Comparison of ENCODE assay signal across 21 cellular contexts in genomic region chr1:224057461-224058199, GRCh38. TPM values are rescaled to one million over a fixed set of nuclear protein-coding genes. Genes with fewer than 3 reads are reported as not detected.
DNase-seq lines count a peak whose midpoint lies in the region; ATAC-seq, FAIRE-seq and TF ChIP-seq lines count a peak whose summit lies in the region.
"Had no signal": no experiment of that assay in that cellular context is flagged by ENCODE, and none has a peak within 500 bp of the region (broad histone marks: within the 10 kb centered on the region; RNA-seq: fewer than 3 reads in every experiment).

No MANE protein-coding gene starts in this region.

- intact Hi-C loops in MCF 10A (cut with micrococcal nuclease): no loop called here
- intact Hi-C loops in breast epithelium (cut with DNase I; ENCODE audit: low total_unique reads): no loop called here
- intact Hi-C loops in endothelial cell of umbilical vein (cut with micrococcal nuclease): no loop called here

- no peak overlapping the region for H3K4me3 Mint-ChIP-seq in MCF 10A (ENCODE audit: unreplicated experiment)
- H3K4me3 Mint-ChIP-seq: CD8-positive, alpha-beta memory T cell; H9 had no signal

- H3K36me3 ChIP-seq in breast epithelium: no peaks in the 10 kb centered on the region
- H3K36me3 ChIP-seq in endothelial cell of umbilical vein (ENCODE audit: control insufficient read depth in 2 of 2, extremely low read depth in 1 of 2, insufficient read depth in 2 of 2, low read length in 2 of 2): no peaks in the 10 kb centered on the region
- no peaks in the 10 kb centered on the region for H3K36me3 ChIP-seq in SJCRH30
- H3K36me3 ChIP-seq: BLaER1 had no signal

- no peaks in the 10 kb centered on the region for H3K9me1 ChIP-seq in endothelial cell of umbilical vein (replicated peaks; ENCODE audit: control insufficient read depth, extremely low read depth, insufficient read depth, low read length)

- ATAC-seq in left lobe of liver: peak; percentile 22
- ATAC-seq in stimulated activated naive CD8-positive, alpha-beta T cell treated with anti-CD3 and anti-CD28 coated beads, Interleukin-15, Interleukin-2, amounts not matched to agents 100 U/mL and 50 U/mL, for 24 hours: no peak
- no peak for ATAC-seq in activated CD4-positive, CD25-positive, alpha-beta regulatory T cell treated with anti-CD3 and anti-CD28 coated beads, Interleukin-2, amount 50 U/mL, for 24 hours
- ATAC-seq: Right ventricle myocardium inferior had no signal

- H3K27ac Mint-ChIP-seq in MCF 10A (ENCODE audit: low read depth, unreplicated experiment): no peak overlapping the region
- H3K27ac Mint-ChIP-seq: H9 had no signal

- H3K4me1 ChIP-seq in breast epithelium (no peaks in the 10 kb centered on the region), endothelial cell of umbilical vein (ENCODE audit: control insufficient read depth, extremely low read depth, insufficient read depth, low read length) (peaks cover 36% of the 10 kb centered on the region), SJCRH30 (no peaks in the 10 kb centered on the region)

- POLR2A ChIA-PET in MCF 10A (lab: Yijun Ruan, JAX) (interaction anchor here (0.8 to 1.6 kb wide), 3 partner anchors 10 to 20 kb away, joined by 3 to 9 read pairs (median 5); no protein-coding TSS in a partner anchor), endothelial cell of umbilical vein (lab: Charles Lee) (no interaction called here)

- dilution Hi-C loops in endothelial cell of umbilical vein (cut with MboI; ENCODE audit: extremely low pct_ligation_motif_present, low sequenced_read_pairs): no loop called here

- no peak for FAIRE-seq in endothelial cell of umbilical vein (lab: Jason Lieb, UNC)
- FAIRE-seq: HTR-8/SVneo had no signal

- H3K36me3 Mint-ChIP-seq in MCF 10A (ENCODE audit: insufficient read depth, unreplicated experiment): no peaks in the 10 kb centered on the region
- H3K36me3 Mint-ChIP-seq: CD8-positive, alpha-beta memory T cell had no signal

- H3K27me3 Mint-ChIP-seq in MCF 10A (ENCODE audit: insufficient read depth, unreplicated experiment): no peaks in the 10 kb centered on the region

- H3K4me2 ChIP-seq in endothelial cell of umbilical vein (ENCODE audit: insufficient read depth, low read length): peak overlapping the region; percentile 9
- H3K4me2 ChIP-seq: BLaER1 had no signal

- no peak for TF ChIP-seq CTCF in MCF 10A (IDR thresholded peaks at IDR 0.05; ENCODE audit: unreplicated experiment)
- TF ChIP-seq CTCF in breast epithelium (IDR thresholded peaks at IDR 0.05): no peak
- TF ChIP-seq CTCF in endothelial cell of umbilical vein (IDR thresholded peaks at IDR 0.05; ENCODE audit: extremely low read depth in 1 of 2, insufficient read depth in 1 of 2, low read depth in 1 of 2, low read length in 2 of 2): no peak

- no peaks in the 10 kb centered on the region for H3K79me2 ChIP-seq in endothelial cell of umbilical vein (ENCODE audit: control insufficient read depth, insufficient read depth, low read length)

- no peaks in the 10 kb centered on the region for H4K20me1 ChIP-seq in endothelial cell of umbilical vein (replicated peaks; ENCODE audit: control insufficient read depth, extremely low read depth, insufficient read depth, low read length)
- H4K20me1 ChIP-seq: BLaER1 had no signal

- H3K27ac ChIP-seq in breast epithelium (no peak overlapping the region), endothelial cell of umbilical vein (ENCODE audit: insufficient read depth, low read depth, low read length) (peak overlapping the region; percentile 93), SJCRH30 (no peak overlapping the region)
- H3K27ac ChIP-seq: 22Rv1, BLaER1 had no signal

- BruUV-seq in MCF 10A (replicated peaks; lab: Mats Ljungman, UMichigan) (TSS peak; percentile 25), endothelial cell of umbilical vein (replicated peaks; lab: Mats Ljungman, UMichigan) (TSS peak; percentile 56)

- H3K9me3 ChIP-seq in breast epithelium: peaks cover 0 to 5% of the 10 kb centered on the region in 2 donors
- H3K9me3 ChIP-seq in endothelial cell of umbilical vein (replicated peaks; ENCODE audit: control insufficient read depth, insufficient read depth, low read length): peaks cover 2% of the 10 kb centered on the region
- H3K9me3 ChIP-seq in SJCRH30 (replicated peaks): 0 out of 2 replicates have a peak, but pooled peaks cover 3% of the 10 kb centered on the region
- H3K9me3 ChIP-seq: BLaER1 had no signal

- CTCF ChIA-PET in MCF 10A (lab: Yijun Ruan, JAX): interaction anchor here (0.6 to 1.6 kb wide), 2 partner anchors 8 to 445 kb away, joined by 4 to 10 read pairs; no protein-coding TSS in a partner anchor
- CTCF ChIA-PET in endothelial cell of umbilical vein (lab: Charles Lee): interaction anchor here (1.4 kb wide), 1 partner anchor 10 kb away, joined by 3 read pairs; no protein-coding TSS in a partner anchor

- H3K27me3 ChIP-seq in breast epithelium: no peaks in the 10 kb centered on the region
- no peaks in the 10 kb centered on the region for H3K27me3 ChIP-seq in endothelial cell of umbilical vein (ENCODE audit: control insufficient read depth in 2 of 2, insufficient read depth in 2 of 2, low read length in 2 of 2)
- peaks cover 4% of the 10 kb centered on the region for H3K27me3 ChIP-seq in SJCRH30
- H3K27me3 ChIP-seq: BLaER1 had no signal

- peaks cover 19% of the 10 kb centered on the region for H3K4me1 Mint-ChIP-seq in MCF 10A (ENCODE audit: insufficient read depth, unreplicated experiment)
- H3K4me1 Mint-ChIP-seq: CD8-positive, alpha-beta memory T cell had no signal

- no peak overlapping the region for H3K9ac ChIP-seq in endothelial cell of umbilical vein (replicated peaks; ENCODE audit: extremely low read depth, insufficient read depth, low read length)
- H3K9ac ChIP-seq: BLaER1 had no signal

- H3K9me3 Mint-ChIP-seq in MCF 10A (ENCODE audit: unreplicated experiment): no peaks in the 10 kb centered on the region
- H3K9me3 Mint-ChIP-seq: CD8-positive, alpha-beta memory T cell had no signal

- H3K4me3 ChIP-seq in breast epithelium: no peak overlapping the region
- no peak overlapping the region for H3K4me3 ChIP-seq in endothelial cell of umbilical vein (replicated peaks in 1 of 3; ENCODE audit: insufficient read depth in 1 of 3, low read depth in 1 of 3, low read length in 3 of 3)
- no peak overlapping the region for H3K4me3 ChIP-seq in SJCRH30
- H3K4me3 ChIP-seq: BLaER1 had no signal

- TF ChIP-seq POLR2A in breast epithelium (IDR thresholded peaks at IDR 0.05): no peak
- TF ChIP-seq POLR2A in endothelial cell of umbilical vein (IDR thresholded peaks at IDR 0.05; ENCODE audit: low read depth, low read length): no peak

- peak overlapping the region; percentile 28 for H2AFZ ChIP-seq in endothelial cell of umbilical vein (ENCODE audit: low read depth, low read length)

- DNase-seq in MCF 10A (ENCODE audit: unreplicated experiment) (peak; percentile 39), breast epithelium (ENCODE audit: low spot score in 2 of 2) (no peak), endothelial cell of umbilical vein (ENCODE audit: low read depth, low spot score) (no peak), left lobe of liver (ENCODE audit: low spot score) (no peak), HUDEP-2 (lab: John Stamatoyannopoulos, UW; ENCODE audit: unreplicated experiment in 76 of 76) (no peak), SJCRH30 (no peak)
- DNase-seq in stimulated activated naive CD8-positive, alpha-beta T cell treated with anti-CD3 and anti-CD28 coated beads, Interleukin-15, Interleukin-2, amounts not matched to agents 100 U/mL and 50 U/mL, for 24 hours: no peak
- DNase-seq: CD8-positive, alpha-beta memory T cell; DMS 273 treated with DMSO at 0.1 percent for 48 hours; H9; KG1; NCI-H1092 treated with DMSO at 0.1 percent for 48 hours; NCI-H1694 treated with DMSO at 0.1 percent for 48 hours; NCI-H345; NCI-H69; NK-92 treated with Interleukin-12 subunit alpha and Interleukin-12 subunit beta, amount 100 ng/mL, for 24 hours had no signal

TF ChIP-seq in endothelial cell of umbilical vein, 7 proteins besides CTCF, POLR2A, EP300 and RAD21:
- TF ChIP-seq MAX (IDR thresholded peaks at IDR 0.05; ENCODE audit: insufficient read depth, insufficient read length) (no peak), EZH2 (IDR thresholded peaks at IDR 0.05; ENCODE audit: borderline replicate concordance, low read depth, low read length, severe bottlenecking) (no peak), POLR2AphosphoS5 (IDR thresholded peaks at IDR 0.05; ENCODE audit: insufficient read depth, low read depth, low read length) (peak; percentile 8), MYC (IDR thresholded peaks at IDR 0.05; ENCODE audit: low read depth, low read length) (no peak), GATA2 (IDR thresholded peaks at IDR 0.05; ENCODE audit: insufficient read depth, insufficient read length, low read depth, low read length) (no peak), FOS (IDR thresholded peaks at IDR 0.05; ENCODE audit: borderline replicate concordance, insufficient read depth, low read length) (no peak)

RNA-seq across cellular contexts. Expression of gene FBXO28, which starts 56.3 kb away (rescaled TPM):
- 97.6 and 110 TPM in 2 replicates for total RNA-seq in MCF 10A (2022)
- total RNA-seq in breast epithelium: 10 to 100 TPM; 23.9 to 50.5 (median 26.2) TPM
- 32.6 and 35.4 TPM in 2 replicates for total RNA-seq in endothelial cell of umbilical vein
- 6.8 and 8.9 TPM in 2 replicates for polyA plus RNA-seq in endothelial cell of umbilical vein
- 12.6 and 14.3 TPM in 2 replicates for polyA plus RNA-seq in endothelial cell of umbilical vein (2011; cell fraction: cytosol; rRNA removed)
- polyA plus RNA-seq in endothelial cell of umbilical vein (2011; cell fraction: nucleus; rRNA removed): 15.3 and 18.9 TPM in 2 replicates
- 16.2 and 23.6 TPM in 2 replicates for polyA plus RNA-seq in endothelial cell of umbilical vein (2012)
- 26.0 and 31.0 TPM in 2 replicates for polyA minus RNA-seq in endothelial cell of umbilical vein
- 33.6 TPM for polyA minus RNA-seq in endothelial cell of umbilical vein (2011; cell fraction: cytosol; rRNA and poly(A)+ RNA removed)
- polyA minus RNA-seq in endothelial cell of umbilical vein (2011; cell fraction: nucleus; rRNA and poly(A)+ RNA removed): 26.0 and 28.4 TPM in 2 replicates
- 13.7 TPM for total RNA-seq in left lobe of liver
- 21.2 and 25.3 TPM in 2 replicates for total RNA-seq in SJCRH30 (2014; rRNA removed; shearing (Covaris generic))
